Comparison of ENCODE assay signal across 9 cellular contexts in genomic region chr13:99028890-99029289, GRCh38. TPM values are rescaled to one million over a fixed set of nuclear protein-coding genes. Genes with fewer than 3 reads are reported as not detected.
A peak's percentile ranks its signal among the peaks of the same experiment; 100 is the strongest.
DNase-seq lines count a peak whose midpoint lies in the region; TF ChIP-seq lines count a peak whose summit lies in the region.
"Had no signal": no experiment of that assay in that cellular context is flagged by ENCODE, and none has a peak within 500 bp of the region (broad histone marks: within the 10 kb centered on the region; RNA-seq: fewer than 3 reads in every experiment).

No MANE protein-coding gene starts in this region.

- H3K4me3 ChIP-seq in OCI-LY7 (ENCODE audit: low read depth, low read length, poor library complexity, severe bottlenecking), result no peak overlapping the region
- no peak overlapping the region for H3K4me3 ChIP-seq in effector memory CD4-positive, alpha-beta T cell (ENCODE audit: insufficient read depth, low read depth, low read length, poor library complexity, severe bottlenecking)
- H3K4me3 ChIP-seq in foreskin fibroblast (ENCODE audit: low read depth in 1 of 2, low read length in 2 of 2), result no peak overlapping the region

- no peak overlapping the region for H3K27ac ChIP-seq in OCI-LY7 (ENCODE audit: low read depth, low read length, poor library complexity, severe bottlenecking)
- no peak overlapping the region for H3K27ac ChIP-seq in effector memory CD4-positive, alpha-beta T cell (ENCODE audit: insufficient read depth, low read length, poor library complexity, severe bottlenecking)

- H3K4me1 ChIP-seq in OCI-LY7 (ENCODE audit: insufficient read depth, low read length, poor library complexity, severe bottlenecking), result no peaks in the 10 kb centered on the region
- no peaks in the 10 kb centered on the region for H3K4me1 ChIP-seq in effector memory CD4-positive, alpha-beta T cell (ENCODE audit: control insufficient read depth, insufficient read depth, low read length, poor library complexity, severe bottlenecking)

- H3K36me3 ChIP-seq in OCI-LY7 (ENCODE audit: insufficient read depth, low read length), result no peaks in the 10 kb centered on the region; the same call in 1 of the 2 replicates
- no peaks in the 10 kb centered on the region for H3K36me3 ChIP-seq in effector memory CD4-positive, alpha-beta T cell (ENCODE audit: control insufficient read depth, insufficient read depth, low read length)

- no peaks in the 10 kb centered on the region for H4K20me1 ChIP-seq in OCI-LY7 (ENCODE audit: insufficient read depth, low read length)

- H3K9me2 ChIP-seq in OCI-LY7 (ENCODE audit: insufficient read depth, low read length), result no peaks in the 10 kb centered on the region

- POLR2A ChIA-PET in OCI-LY7 (lab: Charles Lee), result interaction anchor here (0.5 to 1.8 kb wide), 4 partner anchors 9 to 116 kb away, joined by 3 to 11 read pairs (median 4); no protein-coding TSS in a partner anchor

- intact Hi-C loops in OCI-LY7 (cut with micrococcal nuclease; ENCODE audit: unreplicated experiment), result no loop called here

- TF ChIP-seq CTCF in OCI-LY7 (conservative IDR thresholded peaks at IDR 0.05; ENCODE audit: low read length) (peak; percentile 69), foreskin fibroblast (IDR thresholded peaks at IDR 0.05; ENCODE audit: low read depth, low read length) (no peak)

- H3K4me2 ChIP-seq in OCI-LY7 (ENCODE audit: low read length), result no peak overlapping the region

- H2AFZ ChIP-seq in OCI-LY7 (ENCODE audit: low read length), result no peak overlapping the region

- no peaks in the 10 kb centered on the region for H3K79me2 ChIP-seq in OCI-LY7 (ENCODE audit: insufficient read depth, low read depth, low read length)

- CTCF ChIA-PET in OCI-LY7 (lab: Charles Lee; ENCODE audit: unreplicated experiment), result no interaction called here

- BruUV-seq in OCI-LY7 (replicated peaks; lab: Mats Ljungman, UMichigan), result no TSS peak

- no peaks in the 10 kb centered on the region for H3K27me3 ChIP-seq in effector memory CD4-positive, alpha-beta T cell (replicated peaks; ENCODE audit: control insufficient read depth, insufficient read depth, low read length, poor library complexity, severe bottlenecking)

- DNase-seq in NCI-H748 (lab: John Stamatoyannopoulos, UW; ENCODE audit: unreplicated experiment) (peak; percentile 28), NCI-H748 treated with DMSO at 0.1 percent for 48 hours (lab: John Stamatoyannopoulos, UW) (no peak), OCI-LY7 (ENCODE audit: low spot score) (peak; percentile 45), KG1 (lab: John Stamatoyannopoulos, UW) (no peak), foreskin fibroblast (no peak), occipital lobe (lab: John Stamatoyannopoulos, UW) (no peak)
- DNase-seq in effector memory CD4-positive, alpha-beta T cell, result peak in 2 of 3 donors; percentile 3 to 17
- peak; percentile 23 for DNase-seq in stimulated activated CD4-positive, alpha-beta T cell treated with anti-CD3 and anti-CD28 coated beads, Interleukin-2, amount 100 ng/mL, for 4 hours (ENCODE audit: low read depth)
- DNase-seq: naive B cell had no signal

- no peaks in the 10 kb centered on the region; the same call in 1 of the 2 replicates for H3K9me3 ChIP-seq in OCI-LY7 (ENCODE audit: low read length)
- H3K9me3 ChIP-seq in effector memory CD4-positive, alpha-beta T cell (ENCODE audit: control insufficient read depth, low read length), result no peaks in the 10 kb centered on the region

RNA-seq across cellular contexts. Expression of gene DOCK9, which starts 51.0 kb away (rescaled TPM):
- 19.3 and 24.0 TPM in 2 replicates for total RNA-seq in OCI-LY7 (2014; rRNA removed; shearing (Covaris generic))
- total RNA-seq in OCI-LY7 (2022), result 28.0 and 35.9 TPM in 2 replicates
- 200 TPM for total RNA-seq in occipital lobe

Comparison
In these comparisons a context has a peak if more than half of its experiments do, and no peak if none do; other contexts are left out.
1. DNase-seq: peak in NCI-H748 (single experiment), OCI-LY7 (single experiment), effector memory CD4-positive, alpha-beta T cell (2 of 3) and stimulated activated CD4-positive, alpha-beta T cell treated with anti-CD3 and anti-CD28 coated beads, Interleukin-2, amount 100 ng/mL, for 4 hours (single experiment); none in NCI-H748 treated with DMSO at 0.1 percent for 48 hours (single experiment), KG1 (single experiment), foreskin fibroblast (0 of 2) and occipital lobe (single experiment).